Comparison of ENCODE assay signal across 8 cellular contexts in the genomic region with DNA sequence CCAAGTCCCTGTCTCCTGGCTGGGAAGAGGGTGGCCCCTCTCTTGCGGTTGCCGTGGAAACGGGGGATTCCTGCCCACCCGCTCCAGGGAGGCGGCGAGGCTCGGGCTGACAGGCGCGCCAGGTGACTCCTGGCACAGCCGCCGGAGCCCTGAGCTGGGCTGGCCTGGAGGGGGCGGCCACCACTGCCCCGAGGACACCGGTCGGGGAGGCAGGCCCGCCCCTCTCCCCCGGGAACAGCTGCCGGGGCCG.
DNase-seq lines count a peak whose midpoint lies in the region; ATAC-seq and TF ChIP-seq lines count a peak whose summit lies in the region.

No MANE protein-coding gene starts in this region.

- DNase-seq in T-helper 1 cell (no peak), T-cell (peak in 2 of 34 experiments; percentile 19 to 23), fibroblast of villous mesenchyme (ENCODE audit: low read depth) (no peak), progenitor cell of endocrine pancreas (ENCODE audit: low spot score, unreplicated experiment) (no peak), hepatic stellate cell (ENCODE audit: low spot score) (no peak), HCEC 1CT (no peak), A172 (ENCODE audit: low spot score) (no peak)

- CTCF ChIA-PET in T-cell (lab: Charles Lee), result no interaction called here

- peak overlapping the region; percentile 79 for H3K4me3 Mint-ChIP-seq in T-helper 1 cell treated with Interleukin-12 subunit alpha and Interleukin-12 subunit beta and Interleukin-4 antibody, amounts not matched to agents 30 μg/mL and 1 μg/mL, for 36 hours
- H3K4me3 Mint-ChIP-seq in T-cell (peak overlapping the region; percentile 81 to 82 (median 81)), progenitor cell of endocrine pancreas (ENCODE audit: low read depth) (peak overlapping the region; percentile 58)

- no peaks in the 10 kb centered on the region for H3K27me3 Mint-ChIP-seq in T-helper 1 cell treated with Interleukin-12 subunit alpha and Interleukin-12 subunit beta and Interleukin-4 antibody, amounts not matched to agents 30 μg/mL and 1 μg/mL, for 36 hours (ENCODE audit: low read depth)
- no peaks in the 10 kb centered on the region for H3K27me3 Mint-ChIP-seq in T-cell
- H3K27me3 Mint-ChIP-seq in progenitor cell of endocrine pancreas, result no peaks in the 10 kb centered on the region

- peak overlapping the region; percentile 15 for H3K27ac Mint-ChIP-seq in T-helper 1 cell treated with Interleukin-12 subunit alpha and Interleukin-12 subunit beta and Interleukin-4 antibody, amounts not matched to agents 30 μg/mL and 1 μg/mL, for 36 hours
- H3K27ac Mint-ChIP-seq in T-cell (peak overlapping the region; percentile 41 to 65), progenitor cell of endocrine pancreas (no peak overlapping the region)

- no peak for ATAC-seq in T-cell (replicated peaks in 1 of 4)

- H3K4me1 Mint-ChIP-seq in T-helper 1 cell treated with Interleukin-12 subunit alpha and Interleukin-12 subunit beta and Interleukin-4 antibody, amounts not matched to agents 30 μg/mL and 1 μg/mL, for 36 hours (ENCODE audit: low read depth), result peaks cover 42% of the 10 kb centered on the region
- H3K4me1 Mint-ChIP-seq in T-cell, result peaks cover 27 to 54% (median 42%) of the 10 kb centered on the region in 3 donors
- peaks cover 22% of the 10 kb centered on the region for H3K4me1 Mint-ChIP-seq in progenitor cell of endocrine pancreas (ENCODE audit: low read depth)

- POLR2A ChIA-PET in T-cell (lab: Charles Lee), result no interaction called here

- H3K36me3 Mint-ChIP-seq in T-helper 1 cell treated with Interleukin-12 subunit alpha and Interleukin-12 subunit beta and Interleukin-4 antibody, amounts not matched to agents 30 μg/mL and 1 μg/mL, for 36 hours (ENCODE audit: low read depth), result peaks cover 7% of the 10 kb centered on the region
- no peaks in the 10 kb centered on the region for H3K36me3 Mint-ChIP-seq in T-cell
- no peaks in the 10 kb centered on the region for H3K36me3 Mint-ChIP-seq in progenitor cell of endocrine pancreas (ENCODE audit: insufficient read depth)

- peak overlapping the region; percentile 80 for H3K4me3 ChIP-seq in fibroblast of villous mesenchyme (ENCODE audit: low read depth, low read length)

- no peaks in the 10 kb centered on the region for H3K9me3 Mint-ChIP-seq in T-helper 1 cell treated with Interleukin-12 subunit alpha and Interleukin-12 subunit beta and Interleukin-4 antibody, amounts not matched to agents 30 μg/mL and 1 μg/mL, for 36 hours
- H3K9me3 Mint-ChIP-seq in T-cell (no peaks in the 10 kb centered on the region), progenitor cell of endocrine pancreas (ENCODE audit: low read depth) (no peaks in the 10 kb centered on the region)

- TF ChIP-seq CTCF in fibroblast of villous mesenchyme (IDR thresholded peaks at IDR 0.05; ENCODE audit: insufficient read depth, low read depth, low read length) (no peak), progenitor cell of endocrine pancreas (IDR thresholded peaks at IDR 0.05; ENCODE audit: unreplicated experiment) (no peak)
